ENCODE assay signal across 8 cellular contexts in the genomic region with DNA sequence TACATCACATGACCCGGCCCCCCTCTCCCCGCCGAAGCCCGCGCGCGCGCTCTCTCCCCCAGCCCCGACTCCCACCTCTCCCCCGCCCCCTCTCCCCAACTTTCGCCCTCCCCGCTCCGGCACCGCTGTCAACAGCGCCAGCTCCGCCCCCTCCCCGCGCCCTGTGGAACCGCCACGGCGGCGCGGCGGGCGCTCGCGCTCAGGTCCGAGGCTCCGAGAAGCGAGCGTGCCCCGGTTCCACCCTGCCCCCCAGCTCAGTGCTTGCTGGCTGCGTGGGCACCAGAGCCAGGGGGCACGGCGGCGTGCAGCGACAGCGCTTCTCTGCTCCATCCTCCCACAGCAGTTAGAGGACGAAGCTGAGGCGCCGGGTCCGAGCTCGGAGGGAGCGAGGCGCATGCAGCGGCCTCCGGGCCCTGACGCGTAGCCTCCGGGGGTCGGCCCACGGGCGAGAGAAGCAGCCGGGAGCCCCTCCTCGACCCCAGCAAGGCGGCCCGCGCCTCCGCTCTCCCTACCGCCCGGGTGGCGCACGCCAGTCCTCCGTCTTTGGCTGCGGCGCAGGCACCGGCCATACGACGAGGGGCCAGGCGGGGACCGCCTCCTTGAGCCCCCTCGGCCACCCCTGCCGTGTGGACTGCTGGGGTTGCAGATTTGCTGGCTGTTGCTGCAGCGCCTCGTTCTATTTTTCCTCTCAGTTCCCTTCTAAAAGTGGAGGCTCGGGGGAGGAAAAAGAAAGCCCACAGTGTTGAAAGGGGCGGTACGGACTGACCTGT.
A peak's percentile ranks its signal among the peaks of the same experiment; 100 is the strongest.
DNase-seq lines count a peak whose midpoint lies in the region; ATAC-seq and TF ChIP-seq lines count a peak whose summit lies in the region.

No MANE protein-coding gene starts in this region.

- TF ChIP-seq CTCF in gastrocnemius medialis (IDR thresholded peaks at IDR 0.05 in 4 of 5, conservative IDR thresholded peaks at IDR 0.05 in 1 of 5), result no peak

- in situ Hi-C loops in gastrocnemius medialis (cut with MboI; ENCODE audit: low sequenced_read_pairs in 4 of 4), result loop anchor here in 2 of 4 donors (5.0 to 10.0 kb wide), 2 partner anchors 37 to 130 kb away; a partner anchor contains a TSS

- peaks cover 60% of the 10 kb centered on the region for H3K4me1 Mint-ChIP-seq in activated naive CD8-positive, alpha-beta T cell treated with anti-CD3 and anti-CD28 coated beads, Interleukin-2, amount 50 U/mL, for 24 hours

- DNase-seq in SK-N-DZ (ENCODE audit: low spot score), result peak; percentile 74
- peak; percentile 93 for DNase-seq in activated naive CD8-positive, alpha-beta T cell treated with anti-CD3 and anti-CD28 coated beads, Interleukin-2, amount 50 U/mL, for 24 hours
- DNase-seq in left ventricle myocardium superior, result peak; percentile 97
- DNase-seq in gastrocnemius medialis, result peak in 1 of 2 donors; percentile 99
- no peak for DNase-seq in GOT3 (lab: John Stamatoyannopoulos, UW)

- no peaks in the 10 kb centered on the region for H3K9me3 Mint-ChIP-seq in activated naive CD8-positive, alpha-beta T cell treated with anti-CD3 and anti-CD28 coated beads, Interleukin-2, amount 50 U/mL, for 24 hours

- H3K27me3 Mint-ChIP-seq in activated naive CD8-positive, alpha-beta T cell treated with anti-CD3 and anti-CD28 coated beads, Interleukin-2, amount 50 U/mL, for 24 hours, result peaks cover 25% of the 10 kb centered on the region

- peak overlapping the region; percentile 71 for H3K27ac Mint-ChIP-seq in activated naive CD8-positive, alpha-beta T cell treated with anti-CD3 and anti-CD28 coated beads, Interleukin-2, amount 50 U/mL, for 24 hours

- H3K36me3 ChIP-seq in BLaER1 (peaks cover 14% of the 10 kb centered on the region), gastrocnemius medialis (no peaks in the 10 kb centered on the region)

- intact Hi-C loops in left ventricle myocardium superior (cut with micrococcal nuclease), result loop anchor here (5.0 kb wide), 1 partner anchor 42 kb away; no protein-coding TSS in a partner anchor
- intact Hi-C loops in gastrocnemius medialis (cut with DNase I; ENCODE audit: low total_unique reads), result loop anchor here (1.0 to 5.0 kb wide), 9 partner anchors 98 to 1678 kb away; a partner anchor contains a TSS

- no peak for TF ChIP-seq POLR2A in gastrocnemius medialis (IDR thresholded peaks at IDR 0.05)

- H3K4me1 ChIP-seq in BLaER1, result peaks cover 70% of the 10 kb centered on the region
- H3K4me1 ChIP-seq in gastrocnemius medialis, result peaks cover 44 to 52% of the 10 kb centered on the region in 2 donors

- H3K9me3 ChIP-seq in BLaER1, result no peaks in the 10 kb centered on the region
- no peaks in the 10 kb centered on the region for H3K9me3 ChIP-seq in gastrocnemius medialis

- peaks cover 14% of the 10 kb centered on the region for H3K27me3 ChIP-seq in BLaER1
- no peaks in the 10 kb centered on the region for H3K27me3 ChIP-seq in gastrocnemius medialis

- peak overlapping the region; percentile 65 for H3K4me2 ChIP-seq in BLaER1

- peak overlapping the region; percentile 100 for H3K9ac ChIP-seq in BLaER1

- H3K4me3 ChIP-seq in BLaER1 (peak overlapping the region; percentile 98), gastrocnemius medialis (peak overlapping the region; percentile 84 to 99 (median 90))

- peaks cover 9% of the 10 kb centered on the region for H3K36me3 Mint-ChIP-seq in activated naive CD8-positive, alpha-beta T cell treated with anti-CD3 and anti-CD28 coated beads, Interleukin-2, amount 50 U/mL, for 24 hours (ENCODE audit: low read depth)

- ATAC-seq in GM19324 (IDR thresholded peaks at IDR 0.05; ENCODE audit: low FRiP score, unreplicated experiment) (peak; percentile 44), HG03460 (IDR thresholded peaks at IDR 0.05; ENCODE audit: unreplicated experiment) (peak; percentile 34), left ventricle myocardium superior (peak; percentile 34), gastrocnemius medialis (peak; percentile 17 to 23)
- ATAC-seq in activated naive CD8-positive, alpha-beta T cell treated with anti-CD3 and anti-CD28 coated beads, Interleukin-2, amount 50 U/mL, for 24 hours, result peak; percentile 37

- H3K27ac ChIP-seq in BLaER1 (peak overlapping the region; percentile 99), gastrocnemius medialis (peak overlapping the region; percentile 98 to 100 (median 99))

- peak overlapping the region; percentile 80 for H3K4me3 Mint-ChIP-seq in activated naive CD8-positive, alpha-beta T cell treated with anti-CD3 and anti-CD28 coated beads, Interleukin-2, amount 50 U/mL, for 24 hours

- H4K20me1 ChIP-seq in BLaER1, result peaks cover 45% of the 10 kb centered on the region
